21 cellular contexts compared by ENCODE assay signal in genomic region chr7:137674551-137675409, GRCh38.
"Had no signal": no experiment of that assay in that cellular context is flagged by ENCODE, and none has a peak within 500 bp of the region (broad histone marks: within the 10 kb centered on the region; RNA-seq: fewer than 3 reads in every experiment).

No MANE protein-coding gene starts in this region.

- ATAC-seq: heart left ventricle; mucosa of descending colon; naive thymus-derived CD8-positive, alpha-beta T cell; stimulated activated naive B cell treated with anti-CD40 and anti-IgM and Interleukin-4, amounts not matched to agents 10 μg/mL and 1 μg/mL and 100 μg/mL, for 72 hours had no signal

- H3K9me3 ChIP-seq: heart left ventricle, mucosa of descending colon, right atrium auricular region, sigmoid colon, suprapubic skin, thyroid gland, uterus had no signal

- H3K27ac Mint-ChIP-seq: naive thymus-derived CD8-positive, alpha-beta T cell; stimulated activated naive B cell treated with anti-CD40 and anti-IgM and Interleukin-4, amounts not matched to agents 10 μg/mL and 1 μg/mL and 100 μg/mL, for 72 hours; type B pancreatic cell had no signal

- H3K4me3 ChIP-seq: dorsolateral prefrontal cortex, heart left ventricle, mucosa of descending colon, right atrium auricular region, sigmoid colon, skin epidermis, suprapubic skin, thyroid gland, uterus had no signal

- H3K4me1 ChIP-seq: right atrium auricular region, sigmoid colon, suprapubic skin, thyroid gland, uterus had no signal

- H3K36me3 ChIP-seq: heart left ventricle, right atrium auricular region, sigmoid colon, suprapubic skin, thyroid gland, uterus had no signal

- H3K36me3 Mint-ChIP-seq: naive thymus-derived CD8-positive, alpha-beta T cell; stimulated activated naive B cell treated with anti-CD40 and anti-IgM and Interleukin-4, amounts not matched to agents 10 μg/mL and 1 μg/mL and 100 μg/mL, for 72 hours; type B pancreatic cell had no signal

- H3K4me1 Mint-ChIP-seq: neural crest cell had no signal

- H3K4me3 Mint-ChIP-seq: naive thymus-derived CD8-positive, alpha-beta T cell; neural crest cell; stimulated activated naive B cell treated with anti-CD40 and anti-IgM and Interleukin-4, amounts not matched to agents 10 μg/mL and 1 μg/mL and 100 μg/mL, for 72 hours; type B pancreatic cell had no signal

- H3K27ac ChIP-seq: dorsolateral prefrontal cortex, heart left ventricle, right atrium auricular region, sigmoid colon, skin epidermis, suprapubic skin, thyroid gland, uterus had no signal

- H3K9me3 Mint-ChIP-seq: naive thymus-derived CD8-positive, alpha-beta T cell; neural crest cell; stimulated activated naive B cell treated with anti-CD40 and anti-IgM and Interleukin-4, amounts not matched to agents 10 μg/mL and 1 μg/mL and 100 μg/mL, for 72 hours; type B pancreatic cell had no signal

- DNase-seq: cortex of kidney; dorsolateral prefrontal cortex; effector CD8-positive, alpha-beta T cell; foreskin melanocyte; heart left ventricle; hippocampal formation; kidney glomerular epithelial cell; mucosa of descending colon; naive thymus-derived CD8-positive, alpha-beta T cell; posterior cingulate gyrus; sigmoid colon; stimulated activated CD4-positive, alpha-beta T cell treated with anti-CD3 and anti-CD28 coated beads, Interleukin-2, amount 100 ng/mL, for 24 hours; stimulated activated CD4-positive, alpha-beta T cell treated with anti-CD3 and anti-CD28 coated beads, Interleukin-4, amount 100 ng/mL, for 4 hours; stimulated activated naive B cell treated with anti-CD40 and anti-IgM and Interleukin-4, amounts not matched to agents 10 μg/mL and 1 μg/mL and 100 μg/mL, for 72 hours; thyroid gland; uterus had no signal

- H3K27me3 ChIP-seq: dorsolateral prefrontal cortex, right atrium auricular region, sigmoid colon, suprapubic skin, thyroid gland, uterus had no signal
